In the genomic region with DNA sequence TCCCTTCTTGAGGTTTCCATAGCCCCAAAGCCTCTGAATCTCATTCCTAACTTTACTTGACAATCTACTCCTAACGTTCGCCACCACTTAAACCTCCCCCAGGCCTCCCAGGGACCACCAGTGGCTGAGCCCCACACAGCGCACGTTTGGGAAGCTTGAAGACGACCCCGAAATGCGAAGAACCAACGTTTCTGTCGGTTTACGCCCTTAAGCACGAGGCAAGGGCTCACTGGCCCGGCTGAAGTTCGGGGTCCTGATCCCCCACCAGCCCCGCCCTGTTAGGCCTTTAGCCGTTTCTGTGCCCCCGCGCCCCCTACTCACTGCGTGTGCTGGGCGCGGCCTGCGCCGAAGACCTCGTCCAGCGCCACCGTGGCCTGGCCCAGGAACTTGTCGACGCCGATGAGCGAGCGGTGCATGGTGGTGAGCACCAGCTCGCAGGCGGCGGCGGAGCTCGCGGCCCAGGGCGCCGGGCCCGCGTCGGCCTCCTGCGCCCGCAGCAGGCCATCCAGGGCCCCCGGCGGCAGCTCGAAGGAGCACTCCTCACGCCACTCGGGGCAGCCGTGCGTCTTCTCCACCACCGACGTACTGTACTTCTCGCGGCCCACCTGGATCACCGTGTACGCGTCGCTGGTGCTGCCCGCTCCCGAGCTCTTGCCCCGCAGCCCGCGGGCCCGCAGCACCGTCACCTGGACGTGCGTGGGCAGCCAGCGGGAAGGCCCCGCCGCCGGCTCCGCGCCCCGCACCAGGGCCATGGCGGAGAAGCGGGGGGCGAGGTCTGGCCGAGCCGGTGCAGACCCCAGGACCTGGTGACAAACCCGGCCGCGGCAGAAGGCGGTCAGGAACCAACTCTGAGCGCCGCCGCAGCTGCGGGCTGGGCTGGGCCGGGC, we compare ENCODE assay signal across 1 cellular context.
A peak's percentile ranks its signal among the peaks of the same experiment; 100 is the strongest.
TF ChIP-seq lines count a peak whose summit lies in the region.

No MANE protein-coding gene starts in this region.

TF ChIP-seq in HepG2, 621 proteins besides CTCF, POLR2A, EP300 and RAD21 (continued from another document):
- TF ChIP-seq MEIS1 (CRISPR knock-in tag; IDR thresholded peaks at IDR 0.05; ENCODE audit: borderline replicate concordance) (no peak), RBFOX2 (IDR thresholded peaks at IDR 0.05; ENCODE audit: low read depth, low read length) (peak; percentile 60; the same call in 1 of the 2 replicates), SMAD9 (CRISPR knock-in tag; IDR thresholded peaks at IDR 0.05) (no peak), ZEB1 (IDR thresholded peaks at IDR 0.05; ENCODE audit: insufficient replicate concordance, low read depth) (no peak), PCBP2 (optimal IDR thresholded peaks at IDR 0.05; ENCODE audit: low read depth, low read length, poor library complexity, severe bottlenecking) (no peak), ZNF782 (CRISPR knock-in tag; IDR thresholded peaks at IDR 0.05; ENCODE audit: borderline replicate concordance) (peak; percentile 94; the same call in 1 of the 2 replicates), KLF12 (CRISPR knock-in tag; IDR thresholded peaks at IDR 0.05; ENCODE audit: borderline replicate concordance) (peak; percentile 23; the same call in 1 of the 2 replicates), SMARCC2 (IDR thresholded peaks at IDR 0.05) (no peak), NR2C2 (CRISPR knock-in tag; IDR thresholded peaks at IDR 0.05; ENCODE audit: borderline replicate concordance) (0 out of 2 replicates have a peak, but pooled peaks have one; percentile 17), YY1 (IDR thresholded peaks at IDR 0.05; ENCODE audit: insufficient read depth, insufficient replicate concordance, low read depth, low read length) (no peak), ZNF382 (CRISPR knock-in tag; IDR thresholded peaks at IDR 0.05; ENCODE audit: borderline replicate concordance) (no peak), DMAP1 (CRISPR knock-in tag; IDR thresholded peaks at IDR 0.05) (peak; percentile 68), SMYD3 (CRISPR knock-in tag; IDR thresholded peaks at IDR 0.05) (0 out of 2 replicates have a peak, but pooled peaks have one; percentile 53), SNAPC4 (CRISPR knock-in tag; IDR thresholded peaks at IDR 0.05) (no peak), ZNF451 (CRISPR knock-in tag; IDR thresholded peaks at IDR 0.05) (peak; percentile 84; the same call in 1 of the 2 replicates)
- TF ChIP-seq, protein P1, sequence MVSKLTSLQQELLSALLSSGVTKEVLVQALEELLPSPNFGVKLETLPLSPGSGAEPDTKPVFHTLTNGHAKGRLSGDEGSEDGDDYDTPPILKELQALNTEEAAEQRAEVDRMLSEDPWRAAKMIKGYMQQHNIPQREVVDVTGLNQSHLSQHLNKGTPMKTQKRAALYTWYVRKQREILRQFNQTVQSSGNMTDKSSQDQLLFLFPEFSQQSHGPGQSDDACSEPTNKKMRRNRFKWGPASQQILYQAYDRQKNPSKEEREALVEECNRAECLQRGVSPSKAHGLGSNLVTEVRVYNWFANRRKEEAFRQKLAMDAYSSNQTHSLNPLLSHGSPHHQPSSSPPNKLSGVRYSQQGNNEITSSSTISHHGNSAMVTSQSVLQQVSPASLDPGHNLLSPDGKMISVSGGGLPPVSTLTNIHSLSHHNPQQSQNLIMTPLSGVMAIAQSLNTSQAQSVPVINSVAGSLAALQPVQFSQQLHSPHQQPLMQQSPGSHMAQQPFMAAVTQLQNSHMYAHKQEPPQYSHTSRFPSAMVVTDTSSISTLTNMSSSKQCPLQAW (CRISPR knock-in tag; IDR thresholded peaks at IDR 0.05): no peak
